In genomic region chr17:1627219-1627986, GRCh38 we compare ENCODE assay signal across 8 cellular contexts. TPM values are rescaled to one million over a fixed set of nuclear protein-coding genes. Genes with fewer than 3 reads are reported as not detected.
DNase-seq lines count a peak whose midpoint lies in the region; ATAC-seq and TF ChIP-seq lines count a peak whose summit lies in the region.

No MANE protein-coding gene starts in this region.

- H3K9ac ChIP-seq in HUES6 (ENCODE audit: low read length) (peak overlapping the region; percentile 47), iPS-15b (ENCODE audit: low read depth, low read length) (no peak overlapping the region)

- peak overlapping the region; percentile 73 for H3K27ac Mint-ChIP-seq in CD4-positive, alpha-beta T cell
- peak overlapping the region; percentile 62 for H3K27ac Mint-ChIP-seq in activated naive CD8-positive, alpha-beta T cell treated with anti-CD3 and anti-CD28 coated beads, Interleukin-2, amount 50 U/mL, for 24 hours
- peak overlapping the region; percentile 98 for H3K27ac Mint-ChIP-seq in stimulated activated memory B cell treated with anti-CD40 and anti-IgM and Interleukin-4, amounts not matched to agents 10 μg/mL and 1 μg/mL and 100 μg/mL, for 72 hours

- no peak for DNase-seq in CD4-positive, alpha-beta T cell
- DNase-seq in activated naive CD8-positive, alpha-beta T cell treated with anti-CD3 and anti-CD28 coated beads, Interleukin-2, amount 50 U/mL, for 24 hours, result no peak
- DNase-seq in NCI-H2227 (lab: John Stamatoyannopoulos, UW; ENCODE audit: unreplicated experiment), result no peak
- no peak for DNase-seq in activated CD4-positive, alpha-beta T cell treated with anti-CD3 and anti-CD28 coated beads, Interleukin-2, amount 50 U/mL, for 1 hour

- no peaks in the 10 kb centered on the region for H3K27me3 Mint-ChIP-seq in CD4-positive, alpha-beta T cell
- H3K27me3 Mint-ChIP-seq in activated naive CD8-positive, alpha-beta T cell treated with anti-CD3 and anti-CD28 coated beads, Interleukin-2, amount 50 U/mL, for 24 hours, result peaks cover 9% of the 10 kb centered on the region
- H3K27me3 Mint-ChIP-seq in stimulated activated memory B cell treated with anti-CD40 and anti-IgM and Interleukin-4, amounts not matched to agents 10 μg/mL and 1 μg/mL and 100 μg/mL, for 72 hours, result no peaks in the 10 kb centered on the region

- no peaks in the 10 kb centered on the region for H3K9me3 Mint-ChIP-seq in CD4-positive, alpha-beta T cell
- H3K9me3 Mint-ChIP-seq in activated naive CD8-positive, alpha-beta T cell treated with anti-CD3 and anti-CD28 coated beads, Interleukin-2, amount 50 U/mL, for 24 hours, result no peaks in the 10 kb centered on the region
- no peaks in the 10 kb centered on the region for H3K9me3 Mint-ChIP-seq in stimulated activated memory B cell treated with anti-CD40 and anti-IgM and Interleukin-4, amounts not matched to agents 10 μg/mL and 1 μg/mL and 100 μg/mL, for 72 hours

- no peaks in the 10 kb centered on the region for H3K27me3 ChIP-seq in CD4-positive, alpha-beta T cell (ENCODE audit: control insufficient read depth, insufficient read depth, low read length)
- H3K27me3 ChIP-seq in HUES6 (ENCODE audit: control insufficient read depth, insufficient read depth, low read length), result no peaks in the 10 kb centered on the region; the same call in 1 of the 2 replicates
- H3K27me3 ChIP-seq in iPS-15b (ENCODE audit: control insufficient read depth, insufficient read depth, low read length), result peaks cover 2% of the 10 kb centered on the region

- H3K36me3 ChIP-seq in HUES6 (ENCODE audit: control insufficient read depth, insufficient read depth, low read length) (no peaks in the 10 kb centered on the region; the same call in 1 of the 2 replicates), iPS-15b (ENCODE audit: control insufficient read depth, insufficient read depth, low read length) (no peaks in the 10 kb centered on the region)

- CTCF ChIA-PET in CD4-positive, alpha-beta T cell (lab: Charles Lee), result interaction anchor here (3.1 kb wide), 1 partner anchor 21 kb away, joined by 11 read pairs; the partner anchor contains the start of gene RILP

- no peak for ATAC-seq in CD4-positive, alpha-beta T cell (ENCODE audit: poor library complexity)
- no peak for ATAC-seq in activated naive CD8-positive, alpha-beta T cell treated with anti-CD3 and anti-CD28 coated beads, Interleukin-2, amount 50 U/mL, for 24 hours
- ATAC-seq in stimulated activated memory B cell treated with anti-CD40 and anti-IgM and Interleukin-4, amounts not matched to agents 10 μg/mL and 1 μg/mL and 100 μg/mL, for 72 hours, result peak; percentile 51
- ATAC-seq in GM21367 (IDR thresholded peaks at IDR 0.05; ENCODE audit: unreplicated experiment), result no peak

- TF ChIP-seq CTCF in CD4-positive, alpha-beta T cell (IDR thresholded peaks at IDR 0.05), result no peak

- peak overlapping the region; percentile 89 for H3K4me3 Mint-ChIP-seq in CD4-positive, alpha-beta T cell
- H3K4me3 Mint-ChIP-seq in activated naive CD8-positive, alpha-beta T cell treated with anti-CD3 and anti-CD28 coated beads, Interleukin-2, amount 50 U/mL, for 24 hours, result peak overlapping the region; percentile 78
- H3K4me3 Mint-ChIP-seq in stimulated activated memory B cell treated with anti-CD40 and anti-IgM and Interleukin-4, amounts not matched to agents 10 μg/mL and 1 μg/mL and 100 μg/mL, for 72 hours, result peak overlapping the region; percentile 89

- H3K4me1 ChIP-seq in HUES6 (ENCODE audit: control insufficient read depth, insufficient read depth, low read length) (peaks cover 20% of the 10 kb centered on the region), iPS-15b (ENCODE audit: control insufficient read depth, insufficient read depth, low read length) (no peaks in the 10 kb centered on the region)

- H3K27ac ChIP-seq in CD4-positive, alpha-beta T cell (ENCODE audit: low read depth, low read length), result no peak overlapping the region
- H3K27ac ChIP-seq in HUES6 (ENCODE audit: low read depth, low read length), result no peak overlapping the region

- intact Hi-C loops in CD4-positive, alpha-beta T cell (cut with DNase I, micrococcal nuclease), result loop anchor here (2.0 to 10.0 kb wide), 4 partner anchors 63 to 260 kb away; partner anchors contain the start of genes PITPNA (in 2 of the 2) and CRK (in 1 of the 2)

- H3K36me3 Mint-ChIP-seq in CD4-positive, alpha-beta T cell (ENCODE audit: low read depth), result peaks cover 7% of the 10 kb centered on the region
- H3K36me3 Mint-ChIP-seq in activated naive CD8-positive, alpha-beta T cell treated with anti-CD3 and anti-CD28 coated beads, Interleukin-2, amount 50 U/mL, for 24 hours (ENCODE audit: low read depth), result no peaks in the 10 kb centered on the region
- peaks cover 44% of the 10 kb centered on the region for H3K36me3 Mint-ChIP-seq in stimulated activated memory B cell treated with anti-CD40 and anti-IgM and Interleukin-4, amounts not matched to agents 10 μg/mL and 1 μg/mL and 100 μg/mL, for 72 hours

- no peaks in the 10 kb centered on the region for H3K9me3 ChIP-seq in CD4-positive, alpha-beta T cell (ENCODE audit: control insufficient read depth, low read length)
- H3K9me3 ChIP-seq in HUES6 (ENCODE audit: control insufficient read depth, insufficient read depth, low read depth, low read length), result no peaks in the 10 kb centered on the region
- no peaks in the 10 kb centered on the region for H3K9me3 ChIP-seq in iPS-15b (ENCODE audit: control insufficient read depth, insufficient read depth, low read length)

- peak overlapping the region; percentile 82 for H3K4me3 ChIP-seq in HUES6 (ENCODE audit: low read depth, low read length)
- peak overlapping the region; percentile 85 for H3K4me3 ChIP-seq in iPS-15b (ENCODE audit: low read depth, low read length)

- peaks cover 23% of the 10 kb centered on the region for H3K4me1 Mint-ChIP-seq in CD4-positive, alpha-beta T cell (ENCODE audit: low read depth)
- H3K4me1 Mint-ChIP-seq in activated naive CD8-positive, alpha-beta T cell treated with anti-CD3 and anti-CD28 coated beads, Interleukin-2, amount 50 U/mL, for 24 hours, result peaks cover 29% of the 10 kb centered on the region
- peaks cover 55% of the 10 kb centered on the region for H3K4me1 Mint-ChIP-seq in stimulated activated memory B cell treated with anti-CD40 and anti-IgM and Interleukin-4, amounts not matched to agents 10 μg/mL and 1 μg/mL and 100 μg/mL, for 72 hours

- POLR2A ChIA-PET in CD4-positive, alpha-beta T cell (lab: Charles Lee), result interaction anchor here (0.6 to 3.8 kb wide), 11 partner anchors 10 to 639 kb away, joined by 3 to 44 read pairs (median 4); partner anchors contain the start of genes INPP5K and RILP

RNA-seq across cellular contexts. Expression of gene SLC43A2, which starts 1.2 kb away (rescaled TPM):
- 10 to 100 TPM in 1 of 2 experiments, 1 to 10 TPM in 1; 9.0 to 10.2 TPM for total RNA-seq in CD4-positive, alpha-beta T cell

RNA-seq across cellular contexts. Expression of gene SCARF1, which starts 18.1 kb away (rescaled TPM):
- under 1 TPM; 0.41 to 0.45 TPM for total RNA-seq in CD4-positive, alpha-beta T cell

RNA-seq across cellular contexts. Expression of gene RILP, which starts 22.3 kb away (rescaled TPM):
- 1 to 10 TPM; 1.3 to 1.5 TPM for total RNA-seq in CD4-positive, alpha-beta T cell

RNA-seq across cellular contexts. Expression of gene PRPF8, which starts 57.3 kb away (rescaled TPM):
- total RNA-seq in CD4-positive, alpha-beta T cell, result 100 to 1,000 TPM; 550 to 572 TPM
